Comparison of ENCODE assay signal across 18 cellular contexts in genomic region chr9:16052146-16052545, GRCh38.
DNase-seq lines count a peak whose midpoint lies in the region; TF ChIP-seq lines count a peak whose summit lies in the region.
"Had no signal": no experiment of that assay in that cellular context is flagged by ENCODE, and none has a peak within 500 bp of the region (broad histone marks: within the 10 kb centered on the region; RNA-seq: fewer than 3 reads in every experiment).

No MANE protein-coding gene starts in this region.

- H3K4me3 ChIP-seq in neuronal stem cell (ENCODE audit: low read length in 2 of 2) (no peak overlapping the region), HAP-1 (no peak overlapping the region), coronary artery (no peak overlapping the region)
- H3K4me3 ChIP-seq: GM12878 had no signal

- H2BK15ac ChIP-seq in neuronal stem cell (ENCODE audit: low read length): no peak overlapping the region

- WGBS in neuronal stem cell (ENCODE audit: extremely low coverage in 2 of 2, insufficient read length in 2 of 2, insufficient replicate concordance in 1 of 2), 2 donors: no CpG with 5 or more reads among the region's 5 CpGs

- TF ChIP-seq CTCF in coronary artery (IDR thresholded peaks at IDR 0.05): no peak

- H3K18ac ChIP-seq in neuronal stem cell (ENCODE audit: low read length): peak overlapping the region; percentile 56

- H3K4me1 ChIP-seq in neuronal stem cell (ENCODE audit: control insufficient read depth in 2 of 2, insufficient read depth in 1 of 2, low read depth in 1 of 2, low read length in 2 of 2) (peaks cover 0 to 3% of the 10 kb centered on the region in 2 donors), HAP-1 (no peaks in the 10 kb centered on the region)
- H3K4me1 ChIP-seq: BE2C had no signal

- no peak overlapping the region for H3K4me2 ChIP-seq in neuronal stem cell (ENCODE audit: insufficient read depth, low read length, poor library complexity, severe bottlenecking)

- H4K8ac ChIP-seq in neuronal stem cell (ENCODE audit: low read depth, low read length): no peak overlapping the region

- no peak overlapping the region for H2AK5ac ChIP-seq in neuronal stem cell (ENCODE audit: low read depth, low read length)

- H3K9me3 ChIP-seq in neuronal stem cell (replicated peaks in 1 of 2; ENCODE audit: control insufficient read depth in 2 of 2, insufficient read depth in 1 of 2, low read depth in 1 of 2, low read length in 2 of 2) (peaks cover 0 to 2% of the 10 kb centered on the region in 2 donors), HAP-1 (no peaks in the 10 kb centered on the region)
- H3K9me3 ChIP-seq: BE2C had no signal

- H2BK5ac ChIP-seq in neuronal stem cell (ENCODE audit: low read length): no peak overlapping the region

- no peak overlapping the region for H3K14ac ChIP-seq in neuronal stem cell (ENCODE audit: low read length)

- in situ Hi-C loops in HAP-1 (cut with MboI; ENCODE audit: low sequenced_read_pairs): no loop called here

- DNase-seq in SK-N-DZ (ENCODE audit: low spot score): peak; percentile 1
- peak; percentile 63 for DNase-seq in islet precursor cell
- no peak for DNase-seq in neuronal stem cell (ENCODE audit: low spot score)
- no peak for DNase-seq in HAP-1 (ENCODE audit: low spot score in 2 of 2)
- no peak for DNase-seq in coronary artery (ENCODE audit: low spot score)
- no peak for DNase-seq in NCI-H1092 treated with DMSO at 0.1 percent for 48 hours (lab: John Stamatoyannopoulos, UW)
- DNase-seq: BE2C; C1 segment of cervical spinal cord; CD4-positive, CD25-positive, alpha-beta regulatory T cell; CD8-positive, alpha-beta memory T cell; COR-L47; DMS 273 treated with DMSO at 0.1 percent for 48 hours; DMS53; DND-41; EL; HFFc6 had no signal

- no peaks in the 10 kb centered on the region for H3K79me1 ChIP-seq in neuronal stem cell (ENCODE audit: low read depth, low read length)

- H3K27ac ChIP-seq in neuronal stem cell (replicated peaks; ENCODE audit: low read length): no peak overlapping the region
- H3K27ac ChIP-seq in coronary artery: no peak overlapping the region
- H3K27ac ChIP-seq: HL-60 had no signal

- no peak overlapping the region for H4K91ac ChIP-seq in neuronal stem cell (ENCODE audit: low read depth, low read length, poor library complexity)

- H2BK120ac ChIP-seq in neuronal stem cell (ENCODE audit: low read depth, low read length): no peak overlapping the region

- H3K4ac ChIP-seq in neuronal stem cell (ENCODE audit: low read length): no peak overlapping the region

- H2AFZ ChIP-seq in neuronal stem cell (ENCODE audit: low read length): no peak overlapping the region

- no peak overlapping the region for H2BK12ac ChIP-seq in neuronal stem cell (ENCODE audit: low read length)

- H3K27me3 ChIP-seq in neuronal stem cell (ENCODE audit: control insufficient read depth in 3 of 3, insufficient read depth in 3 of 3, low read depth in 1 of 3, low read length in 3 of 3): no peaks in the 10 kb centered on the region
- no peaks in the 10 kb centered on the region for H3K27me3 ChIP-seq in HAP-1 (ENCODE audit: low read depth)
- H3K27me3 ChIP-seq: BE2C had no signal

- no peaks in the 10 kb centered on the region for H3K36me3 ChIP-seq in neuronal stem cell (replicated peaks in 1 of 2; ENCODE audit: control insufficient read depth in 2 of 2, insufficient read depth in 2 of 2, low read length in 2 of 2)
- H3K36me3 ChIP-seq in HAP-1 (replicated peaks): no peaks in the 10 kb centered on the region
- H3K36me3 ChIP-seq: BE2C had no signal

- no peak overlapping the region for H3K9ac ChIP-seq in neuronal stem cell (ENCODE audit: low read depth, low read length, poor library complexity)

- H3K23ac ChIP-seq in neuronal stem cell (ENCODE audit: low read depth, low read length, poor library complexity): no peak overlapping the region

Comparison
In these comparisons a context has a peak if more than half of its experiments do, and no peak if none do; other contexts are left out.
1. DNase-seq: peak in SK-N-DZ (single experiment) and islet precursor cell (single experiment); none in neuronal stem cell (single experiment), HAP-1 (0 of 2), coronary artery (single experiment) and NCI-H1092 treated with DMSO at 0.1 percent for 48 hours (single experiment).